9 cellular contexts compared by ENCODE assay signal in the genomic region with DNA sequence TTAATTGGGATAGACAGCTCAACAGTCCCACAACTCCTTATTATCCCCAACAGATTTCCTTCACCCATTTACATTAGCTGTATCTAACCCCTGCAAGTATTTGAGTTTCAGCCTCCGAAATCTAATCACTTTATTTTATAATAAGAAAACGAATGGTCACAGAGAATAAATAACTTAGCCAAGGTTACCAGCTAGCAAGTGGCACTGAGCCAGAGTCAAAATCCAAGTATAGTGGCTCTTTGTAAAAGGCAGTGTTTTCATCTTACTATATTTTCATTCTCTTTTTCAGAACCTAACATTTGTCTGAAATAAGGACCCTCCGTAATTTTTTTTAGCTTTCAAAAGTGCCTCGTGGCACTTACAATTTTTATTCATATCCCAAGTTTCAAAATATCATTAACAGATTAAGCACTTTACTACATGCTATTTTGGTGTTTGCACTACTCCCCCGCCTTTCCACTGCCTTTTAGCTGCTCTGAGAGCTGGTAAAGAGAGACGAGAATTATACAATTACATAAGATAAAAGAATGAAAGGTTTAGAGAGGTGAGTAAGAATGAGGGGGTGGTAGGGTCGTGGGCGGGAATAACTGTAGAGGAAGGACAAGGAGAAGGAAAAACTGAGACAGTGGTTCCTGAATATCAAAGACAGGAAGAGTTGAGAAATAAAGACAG. TPM values are rescaled to one million over a fixed set of nuclear protein-coding genes. Genes with fewer than 3 reads are reported as not detected.
DNase-seq lines count a peak whose midpoint lies in the region; ATAC-seq and TF ChIP-seq lines count a peak whose summit lies in the region.
"Had no signal": no experiment of that assay in that cellular context is flagged by ENCODE, and none has a peak within 500 bp of the region (broad histone marks: within the 10 kb centered on the region; RNA-seq: fewer than 3 reads in every experiment).

No MANE protein-coding gene starts in this region.

- TF ChIP-seq CTCF in mesothelial cell of epicardium (IDR thresholded peaks at IDR 0.05; ENCODE audit: unreplicated experiment), result no peak

- H3K4me1 Mint-ChIP-seq in activated CD4-positive, alpha-beta memory T cell treated with anti-CD3 and anti-CD28 coated beads for 36 hours (ENCODE audit: low read depth), result peaks cover 41% of the 10 kb centered on the region
- H3K4me1 Mint-ChIP-seq in activated CD4-positive, alpha-beta memory T cell treated with anti-CD3 and anti-CD28 coated beads, Interleukin-2, amount 10 ng/mL, durations not matched to agents 7 days and 5 days, result peaks cover 36% of the 10 kb centered on the region
- H3K4me1 Mint-ChIP-seq in mesothelial cell of epicardium, result peaks cover 15% of the 10 kb centered on the region
- H3K4me1 Mint-ChIP-seq in stimulated activated memory B cell treated with anti-CD40 and anti-IgM and Interleukin-4, amounts not matched to agents 10 μg/mL and 1 μg/mL and 100 μg/mL, for 72 hours, result peaks cover 8% of the 10 kb centered on the region

- H3K4me3 Mint-ChIP-seq in activated CD4-positive, alpha-beta memory T cell treated with anti-CD3 and anti-CD28 coated beads for 36 hours, result peak overlapping the region; percentile 8
- H3K4me3 Mint-ChIP-seq in activated CD4-positive, alpha-beta memory T cell treated with anti-CD3 and anti-CD28 coated beads, Interleukin-2, amount 10 ng/mL, durations not matched to agents 7 days and 5 days, result no peak overlapping the region
- no peak overlapping the region for H3K4me3 Mint-ChIP-seq in mesothelial cell of epicardium
- no peak overlapping the region for H3K4me3 Mint-ChIP-seq in stimulated activated memory B cell treated with anti-CD40 and anti-IgM and Interleukin-4, amounts not matched to agents 10 μg/mL and 1 μg/mL and 100 μg/mL, for 72 hours

- H3K9me3 Mint-ChIP-seq in activated CD4-positive, alpha-beta memory T cell treated with anti-CD3 and anti-CD28 coated beads for 36 hours, result no peaks in the 10 kb centered on the region
- no peaks in the 10 kb centered on the region for H3K9me3 Mint-ChIP-seq in activated CD4-positive, alpha-beta memory T cell treated with anti-CD3 and anti-CD28 coated beads, Interleukin-2, amount 10 ng/mL, durations not matched to agents 7 days and 5 days
- no peaks in the 10 kb centered on the region for H3K9me3 Mint-ChIP-seq in mesothelial cell of epicardium
- H3K9me3 Mint-ChIP-seq in stimulated activated memory B cell treated with anti-CD40 and anti-IgM and Interleukin-4, amounts not matched to agents 10 μg/mL and 1 μg/mL and 100 μg/mL, for 72 hours, result no peaks in the 10 kb centered on the region

- H3K36me3 Mint-ChIP-seq in activated CD4-positive, alpha-beta memory T cell treated with anti-CD3 and anti-CD28 coated beads for 36 hours, result peaks cover 7% of the 10 kb centered on the region
- H3K36me3 Mint-ChIP-seq in activated CD4-positive, alpha-beta memory T cell treated with anti-CD3 and anti-CD28 coated beads, Interleukin-2, amount 10 ng/mL, durations not matched to agents 7 days and 5 days (ENCODE audit: low read depth), result peaks cover 39% of the 10 kb centered on the region
- H3K36me3 Mint-ChIP-seq in mesothelial cell of epicardium, result peaks cover 5% of the 10 kb centered on the region
- H3K36me3 Mint-ChIP-seq in stimulated activated memory B cell treated with anti-CD40 and anti-IgM and Interleukin-4, amounts not matched to agents 10 μg/mL and 1 μg/mL and 100 μg/mL, for 72 hours, result peaks cover 13% of the 10 kb centered on the region

- CTCF ChIA-PET in activated CD4-positive, alpha-beta memory T cell treated with anti-CD3 and anti-CD28 coated beads for 36 hours (lab: Charles Lee), result interaction anchor here (0.6 to 1.5 kb wide), 3 partner anchors 25 to 346 kb away, joined by 3 to 4 read pairs (median 3); no protein-coding TSS in a partner anchor
- CTCF ChIA-PET in activated CD4-positive, alpha-beta memory T cell treated with anti-CD3 and anti-CD28 coated beads, Interleukin-2, amount 10 ng/mL, durations not matched to agents 7 days and 5 days (lab: Charles Lee), result no interaction called here

- DNase-seq in activated CD4-positive, alpha-beta memory T cell treated with anti-CD3 and anti-CD28 coated beads for 36 hours, result peak; percentile 71
- no peak for DNase-seq in activated CD4-positive, alpha-beta memory T cell treated with anti-CD3 and anti-CD28 coated beads, Interleukin-2, amount 10 ng/mL, durations not matched to agents 7 days and 5 days
- peak; percentile 25 for DNase-seq in activated T-cell treated with anti-CD3 and anti-CD28 coated beads, Interleukin-2, amount 50 U/mL, for 1 hour
- DNase-seq in mesothelial cell of epicardium (ENCODE audit: low spot score in 2 of 2, unreplicated experiment in 2 of 2) (no peak), dermis blood vessel endothelial cell (no peak), HuH-7.5 (ENCODE audit: low spot score) (no peak), AG08396 (ENCODE audit: low spot score) (no peak)
- DNase-seq: SJCRH30 had no signal

- H3K27ac Mint-ChIP-seq in activated CD4-positive, alpha-beta memory T cell treated with anti-CD3 and anti-CD28 coated beads for 36 hours, result peak overlapping the region; percentile 26
- H3K27ac Mint-ChIP-seq in activated CD4-positive, alpha-beta memory T cell treated with anti-CD3 and anti-CD28 coated beads, Interleukin-2, amount 10 ng/mL, durations not matched to agents 7 days and 5 days, result no peak overlapping the region
- peak overlapping the region; percentile 40 for H3K27ac Mint-ChIP-seq in mesothelial cell of epicardium
- H3K27ac Mint-ChIP-seq in stimulated activated memory B cell treated with anti-CD40 and anti-IgM and Interleukin-4, amounts not matched to agents 10 μg/mL and 1 μg/mL and 100 μg/mL, for 72 hours, result peak overlapping the region; percentile 44

- ATAC-seq in stimulated activated memory B cell treated with anti-CD40 and anti-IgM and Interleukin-4, amounts not matched to agents 10 μg/mL and 1 μg/mL and 100 μg/mL, for 72 hours, result no peak

- no peaks in the 10 kb centered on the region for H3K27me3 Mint-ChIP-seq in activated CD4-positive, alpha-beta memory T cell treated with anti-CD3 and anti-CD28 coated beads for 36 hours
- H3K27me3 Mint-ChIP-seq in activated CD4-positive, alpha-beta memory T cell treated with anti-CD3 and anti-CD28 coated beads, Interleukin-2, amount 10 ng/mL, durations not matched to agents 7 days and 5 days, result no peaks in the 10 kb centered on the region
- no peaks in the 10 kb centered on the region for H3K27me3 Mint-ChIP-seq in mesothelial cell of epicardium (ENCODE audit: low read depth)
- H3K27me3 Mint-ChIP-seq in stimulated activated memory B cell treated with anti-CD40 and anti-IgM and Interleukin-4, amounts not matched to agents 10 μg/mL and 1 μg/mL and 100 μg/mL, for 72 hours, result no peaks in the 10 kb centered on the region

- POLR2A ChIA-PET in activated CD4-positive, alpha-beta memory T cell treated with anti-CD3 and anti-CD28 coated beads for 36 hours (lab: Charles Lee), result no interaction called here
- POLR2A ChIA-PET in activated CD4-positive, alpha-beta memory T cell treated with anti-CD3 and anti-CD28 coated beads, Interleukin-2, amount 10 ng/mL, durations not matched to agents 7 days and 5 days (lab: Charles Lee), result interaction anchor here (1.0 kb wide), 1 partner anchor 9 kb away, joined by 3 read pairs; no protein-coding TSS in a partner anchor

- intact Hi-C loops in activated CD4-positive, alpha-beta memory T cell treated with anti-CD3 and anti-CD28 coated beads for 36 hours (cut with micrococcal nuclease), result no loop called here

RNA-seq across cellular contexts. Expression of a gene that starts 3.7 kb away (rescaled TPM):
- total RNA-seq in activated CD4-positive, alpha-beta memory T cell treated with anti-CD3 and anti-CD28 coated beads for 36 hours, result 10 to 100 TPM; 76.8 to 82.8 TPM
- total RNA-seq in activated CD4-positive, alpha-beta memory T cell treated with anti-CD3 and anti-CD28 coated beads, Interleukin-2, amount 10 ng/mL, durations not matched to agents 7 days and 5 days, result 100 to 1,000 TPM; 134 to 161 TPM
- total RNA-seq in mesothelial cell of epicardium (45.0 to 50.9 TPM (median 47.3 TPM) in 3 replicates), dermis blood vessel endothelial cell (56.7 and 56.8 TPM in 2 replicates)

Comparison
In these comparisons a context has a peak if more than half of its experiments do, and no peak if none do; other contexts are left out.
1. DNase-seq: peak in activated CD4-positive, alpha-beta memory T cell treated with anti-CD3 and anti-CD28 coated beads for 36 hours (single experiment) and activated T-cell treated with anti-CD3 and anti-CD28 coated beads, Interleukin-2, amount 50 U/mL, for 1 hour (single experiment); none in activated CD4-positive, alpha-beta memory T cell treated with anti-CD3 and anti-CD28 coated beads, Interleukin-2, amount 10 ng/mL, durations not matched to agents 7 days and 5 days (single experiment), mesothelial cell of epicardium (0 of 2), dermis blood vessel endothelial cell (single experiment), HuH-7.5 (single experiment) and AG08396 (single experiment).